ENCODE assay signal across 8 cellular contexts in genomic region chr5:139637438-139638089, GRCh38. TPM values are rescaled to one million over a fixed set of nuclear protein-coding genes. Genes with fewer than 3 reads are reported as not detected.
DNase-seq lines count a peak whose midpoint lies in the region; ATAC-seq and TF ChIP-seq lines count a peak whose summit lies in the region.

No MANE protein-coding gene starts in this region.

- H3K27me3 Mint-ChIP-seq in CD8-positive, alpha-beta T cell (ENCODE audit: low read depth), result no peaks in the 10 kb centered on the region

- H3K9ac ChIP-seq in iPS-15b (ENCODE audit: low read depth, low read length), result peak overlapping the region; percentile 65

- H3K27ac ChIP-seq in CD8-positive, alpha-beta T cell (ENCODE audit: low read depth, low read length), result no peak overlapping the region
- peak overlapping the region; percentile 91 to 95 for H3K27ac ChIP-seq in breast epithelium

- no peaks in the 10 kb centered on the region for H3K9me3 Mint-ChIP-seq in CD8-positive, alpha-beta T cell

- H3K4me3 Mint-ChIP-seq in CD8-positive, alpha-beta T cell, result peak overlapping the region; percentile 78

- peaks cover 48% of the 10 kb centered on the region for H3K4me1 Mint-ChIP-seq in CD8-positive, alpha-beta T cell (ENCODE audit: low read depth)

- no peak for TF ChIP-seq POLR2A in breast epithelium (IDR thresholded peaks at IDR 0.05)

- no peaks in the 10 kb centered on the region for H3K36me3 ChIP-seq in CD8-positive, alpha-beta T cell (ENCODE audit: insufficient read depth, low read length)
- H3K36me3 ChIP-seq in MG63 (peaks cover 10% of the 10 kb centered on the region), breast epithelium (no peaks in the 10 kb centered on the region), iPS-15b (ENCODE audit: control insufficient read depth, insufficient read depth, low read length) (no peaks in the 10 kb centered on the region)

- peak overlapping the region; percentile 91 for H3K27ac Mint-ChIP-seq in CD8-positive, alpha-beta T cell

- intact Hi-C loops in CD8-positive, alpha-beta T cell (cut with DNase I, micrococcal nuclease), result loop anchor here (1.0 to 5.0 kb wide), 6 partner anchors 11 to 330 kb away; partner anchors contain the start of gene CXXC5 (in 2 of the 2)
- intact Hi-C loops in breast epithelium (cut with DNase I; ENCODE audit: low total_unique reads), result no loop called here

- H3K4me1 ChIP-seq in CD8-positive, alpha-beta T cell (ENCODE audit: insufficient read depth, low read length), result peaks cover 44% of the 10 kb centered on the region
- H3K4me1 ChIP-seq in breast epithelium (peaks cover 0 to 25% of the 10 kb centered on the region in 2 donors), iPS-15b (ENCODE audit: control insufficient read depth, insufficient read depth, low read length) (peaks cover 48% of the 10 kb centered on the region)

- POLR2A ChIA-PET in CD8-positive, alpha-beta T cell (lab: Charles Lee), result interaction anchor here (1.0 to 4.0 kb wide), 11 partner anchors 10 to 128 kb away, joined by 3 to 24 read pairs (median 6); partner anchors contain the start of gene CXXC5

- TF ChIP-seq CTCF in CD8-positive, alpha-beta T cell (IDR thresholded peaks at IDR 0.05), result no peak
- peak; percentile 43 to 55 (median 44) for TF ChIP-seq CTCF in breast epithelium (IDR thresholded peaks at IDR 0.05)
- peak; percentile 21 for TF ChIP-seq CTCF in retinal pigment epithelial cell (conservative IDR thresholded peaks at IDR 0.05; ENCODE audit: low read depth, low read length)

- peak overlapping the region; percentile 57 for H3K4me3 ChIP-seq in CD8-positive, alpha-beta T cell (ENCODE audit: low read depth, low read length)
- H3K4me3 ChIP-seq in MG63 (peak overlapping the region; percentile 48), breast epithelium (peak overlapping the region; percentile 46 to 71 (median 58)), iPS-15b (ENCODE audit: low read depth, low read length) (peak overlapping the region; percentile 37), retinal pigment epithelial cell (ENCODE audit: low read length) (peak overlapping the region; percentile 34)

- in situ Hi-C loops in SK-MEL-5 (cut with HindIII; ENCODE audit: low pct_unique_long_range_greater_than_20kb, low sequenced_read_pairs), result no loop called here

- H3K36me3 Mint-ChIP-seq in CD8-positive, alpha-beta T cell, result peaks cover 2% of the 10 kb centered on the region

- ATAC-seq in CD8-positive, alpha-beta T cell, result peak; percentile 30
- ATAC-seq in GM21360 (IDR thresholded peaks at IDR 0.05; ENCODE audit: unreplicated experiment), result peak; percentile 31
- no peak for ATAC-seq in HG02884 (IDR thresholded peaks at IDR 0.05; ENCODE audit: unreplicated experiment)

- H3K27me3 ChIP-seq in CD8-positive, alpha-beta T cell (ENCODE audit: insufficient read depth, low read length), result no peaks in the 10 kb centered on the region
- H3K27me3 ChIP-seq in MG63 (no peaks in the 10 kb centered on the region), breast epithelium (no peaks in the 10 kb centered on the region), iPS-15b (ENCODE audit: control insufficient read depth, insufficient read depth, low read length) (peaks cover 3% of the 10 kb centered on the region)

- no peaks in the 10 kb centered on the region for H3K9me3 ChIP-seq in CD8-positive, alpha-beta T cell (ENCODE audit: low read length)
- H3K9me3 ChIP-seq in MG63, result no peaks in the 10 kb centered on the region
- H3K9me3 ChIP-seq in breast epithelium, result no peaks in the 10 kb centered on the region
- no peaks in the 10 kb centered on the region for H3K9me3 ChIP-seq in iPS-15b (ENCODE audit: control insufficient read depth, insufficient read depth, low read length)

- peak in 5 of 7 experiments; percentile 27 to 74 (median 64) for DNase-seq in CD8-positive, alpha-beta T cell
- DNase-seq in MG63, result peak; percentile 90
- peak; percentile 54 for DNase-seq in SK-MEL-5 (ENCODE audit: low read depth, low spot score)
- peak; percentile 74 to 84 for DNase-seq in breast epithelium (ENCODE audit: low spot score in 2 of 2)
- DNase-seq in retinal pigment epithelial cell (ENCODE audit: low read depth), result no peak

- CTCF ChIA-PET in CD8-positive, alpha-beta T cell (lab: Charles Lee), result interaction anchor here (0.8 to 10.0 kb wide), 14 partner anchors 10 to 215 kb away, joined by 3 to 178 read pairs (median 4); partner anchors contain the start of gene CXXC5

RNA-seq across cellular contexts. Expression of gene CXXC5, which starts 10.6 kb away (rescaled TPM):
- total RNA-seq in CD8-positive, alpha-beta T cell, result 1 to 10 TPM; 4.1 to 4.7 TPM
- total RNA-seq in MG63 (2014; rRNA removed; shearing (Covaris generic); ENCODE audit: low replicate concordance), result 133 and 193 TPM in 2 replicates
- total RNA-seq in SK-MEL-5 (2014; rRNA removed; shearing (Covaris generic)), result 14.7 and 16.6 TPM in 2 replicates
- 26.0 and 27.1 TPM in 2 replicates for polyA plus RNA-seq in SK-MEL-5 (2015; cell fraction: cytosol; rRNA removed)
- polyA plus RNA-seq in SK-MEL-5 (2015; cell fraction: nucleus; rRNA removed), result 8.5 and 12.6 TPM in 2 replicates
- 10 to 100 TPM; 33.9 to 66.9 (median 38.3) TPM for total RNA-seq in breast epithelium
